Comparison of ENCODE assay signal across 23 cellular contexts in genomic region chr6:142800240-142800639, GRCh38.
"Had no signal": no experiment of that assay in that cellular context is flagged by ENCODE, and none has a peak within 500 bp of the region (broad histone marks: within the 10 kb centered on the region; RNA-seq: fewer than 3 reads in every experiment).

No MANE protein-coding gene starts in this region.

- H3K27ac Mint-ChIP-seq: activated T-helper 2 cell treated with anti-CD3 and anti-CD28 coated beads, Interferon-gamma antibody, Interleukin-2, Interleukin-4, amounts not matched to agents 10 μg/mL and 5 μg/mL and 100 μg/mL, durations not matched to agents 14 hours and 24 hours and 36 hours; nephron had no signal

- H3K4me3 ChIP-seq: body of pancreas, skin epidermis, tibial nerve, uterus had no signal

- H3K27ac ChIP-seq: body of pancreas, foreskin keratinocyte, skin epidermis, tibial nerve, uterus, VCaP had no signal

- H3K36me3 ChIP-seq: tibial nerve, uterus had no signal

- H3K9me3 Mint-ChIP-seq: activated naive CD4-positive, alpha-beta T cell treated with anti-CD3 and anti-CD28 coated beads for 36 hours; nephron had no signal

- DNase-seq: activated CD4-positive, alpha-beta T cell treated with anti-CD3 and anti-CD28 coated beads for 36 hours; activated CD8-positive, alpha-beta memory T cell treated with anti-CD3 and anti-CD28 coated beads, Interleukin-2, amount 50 U/mL, for 48 hours; activated naive CD4-positive, alpha-beta T cell treated with anti-CD3 and anti-CD28 coated beads for 36 hours; amniotic stem cell; body of pancreas; caudate nucleus; cortex of kidney; effector CD4-positive, alpha-beta T cell; foreskin keratinocyte; glutamatergic neuron; mesendoderm; nucleus accumbens; right cardiac atrium; stimulated activated CD4-positive, alpha-beta T cell treated with anti-CD3 and anti-CD28 coated beads, Interleukin-15, amount 100 ng/mL, for 24 hours; stimulated activated CD4-positive, alpha-beta T cell treated with anti-CD3 and anti-CD28 coated beads, Interleukin-4, amount 100 ng/mL, for 24 hours; stimulated activated naive CD4-positive, alpha-beta T cell treated with Interleukin-2 at 50 U/mL for 16 hours; substantia nigra; uterus had no signal

- ATAC-seq: activated CD4-positive, alpha-beta T cell treated with anti-CD3 and anti-CD28 coated beads for 36 hours; body of pancreas; foreskin keratinocyte; right cardiac atrium had no signal

- H3K27me3 ChIP-seq: body of pancreas, foreskin keratinocyte, tibial nerve, uterus had no signal

- H3K4me3 Mint-ChIP-seq: activated CD4-positive, alpha-beta T cell treated with anti-CD3 and anti-CD28 coated beads for 36 hours; activated naive CD4-positive, alpha-beta T cell treated with anti-CD3 and anti-CD28 coated beads for 36 hours; nephron had no signal

- H3K9me3 ChIP-seq: body of pancreas, tibial nerve, uterus had no signal

- H3K4me1 ChIP-seq: body of pancreas had no signal

- H3K27me3 Mint-ChIP-seq: activated CD4-positive, alpha-beta T cell treated with anti-CD3 and anti-CD28 coated beads for 36 hours had no signal
